Comparison of ENCODE assay signal across 22 cellular contexts in the genomic region with DNA sequence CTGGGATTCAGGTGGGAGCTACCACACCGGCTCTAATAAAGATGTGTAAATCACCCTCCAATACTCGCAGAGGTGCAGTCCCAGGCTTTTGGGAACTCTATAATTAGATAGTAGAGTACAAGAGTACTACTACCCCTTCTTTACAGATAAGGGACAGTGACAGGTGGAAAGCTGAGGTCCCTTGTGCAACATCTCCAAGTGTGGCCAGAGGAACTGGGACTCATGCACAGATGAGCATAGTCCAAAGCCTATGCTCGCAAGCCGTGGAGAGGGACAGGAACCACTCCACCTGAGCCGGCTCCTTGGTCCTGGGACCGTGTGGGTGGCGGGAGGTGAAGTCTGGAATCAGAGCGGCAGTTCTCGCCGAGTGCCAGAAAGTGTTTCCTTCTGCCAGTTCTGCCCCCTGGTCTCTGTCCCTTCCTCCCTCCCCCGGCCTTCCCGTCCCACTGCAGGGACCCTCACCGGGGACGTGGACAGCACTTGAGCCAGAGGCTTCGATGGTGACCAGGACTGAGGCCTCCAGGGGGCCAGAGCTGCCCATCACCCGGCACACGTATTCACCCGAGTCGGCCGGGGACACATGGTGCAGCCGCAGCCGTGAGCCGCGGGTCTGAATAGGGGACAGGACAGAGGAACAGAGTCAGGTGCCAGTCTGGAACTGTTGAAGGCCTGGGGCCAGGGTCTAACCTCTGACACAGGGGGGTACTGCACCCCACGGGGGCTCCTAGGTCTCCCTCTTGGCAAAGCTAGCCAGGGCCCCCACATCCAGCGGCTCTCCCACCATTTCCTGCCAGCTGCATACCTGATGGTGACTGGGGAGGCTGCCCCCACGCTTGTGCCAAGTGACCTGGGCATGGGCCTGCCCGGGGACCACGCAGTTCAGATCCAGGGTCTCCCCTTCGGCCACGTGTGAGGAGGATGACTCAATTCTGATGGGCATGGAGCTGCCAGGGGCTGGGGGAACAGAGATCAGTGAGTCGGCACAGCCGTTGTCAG. TPM values are rescaled to one million over a fixed set of nuclear protein-coding genes. Genes with fewer than 3 reads are reported as not detected.
DNase-seq lines count a peak whose midpoint lies in the region; ATAC-seq and TF ChIP-seq lines count a peak whose summit lies in the region.
"Had no signal": no experiment of that assay in that cellular context is flagged by ENCODE, and none has a peak within 500 bp of the region (broad histone marks: within the 10 kb centered on the region; RNA-seq: fewer than 3 reads in every experiment).

No MANE protein-coding gene starts in this region.

- WGBS in psoas muscle, 3 donors = 77 to 89% (median 83%) methylated on average over 33 of the region's 33 CpGs
- WGBS in tibial nerve, 2 donors = 82 to 87% methylated on average over 33 of the region's 33 CpGs

- H3K27ac ChIP-seq in psoas muscle (peak overlapping the region; percentile 50), tibial nerve (no peak overlapping the region)
- H3K27ac ChIP-seq: 22Rv1, BLaER1 had no signal

- TF ChIP-seq CTCF in psoas muscle (IDR thresholded peaks at IDR 0.05) (no peak), tibial nerve (IDR thresholded peaks at IDR 0.05) (no peak)

- ATAC-seq in Right ventricle myocardium superior (ENCODE audit: poor library complexity) = no peak
- no peak for ATAC-seq in left lobe of liver
- peak; percentile 66 to 92 (median 88) for ATAC-seq in psoas muscle
- ATAC-seq in HG03354 (IDR thresholded peaks at IDR 0.05; ENCODE audit: poor library complexity, severe bottlenecking, unreplicated experiment) = no peak
- ATAC-seq: GM12878, GM23338, HCT116 had no signal

- H3K4me3 ChIP-seq in psoas muscle = no peak overlapping the region
- H3K4me3 ChIP-seq in tibial nerve = no peak overlapping the region
- H3K4me3 ChIP-seq: BLaER1, GM12878, GM23338 had no signal

- H3K4me1 ChIP-seq in psoas muscle (peaks cover 9% of the 10 kb centered on the region), tibial nerve (no peaks in the 10 kb centered on the region)
- H3K4me1 ChIP-seq: BLaER1 had no signal

- H3K27me3 ChIP-seq in psoas muscle (ENCODE audit: insufficient read depth in 3 of 3, low read length in 2 of 3) = no peaks in the 10 kb centered on the region
- H3K27me3 ChIP-seq in tibial nerve = no peaks in the 10 kb centered on the region
- H3K27me3 ChIP-seq: BLaER1 had no signal

- DNase-seq in Right ventricle myocardium superior (peak; percentile 32), cardiac septum (ENCODE audit: low spot score) (no peak), left lobe of liver (ENCODE audit: low spot score) (peak; percentile 43), psoas muscle (peak in 1 of 2 donors; percentile 59), NCI-H526 (lab: John Stamatoyannopoulos, UW) (no peak), cerebellar nuclear complex (lab: John Stamatoyannopoulos, UW) (no peak), tibial nerve (ENCODE audit: low spot score in 2 of 2) (no peak)
- DNase-seq: CD4-positive, alpha-beta T cell; CD8-positive, alpha-beta memory T cell; DMS 273 treated with DMSO at 0.1 percent for 48 hours; DMS79; EL; GDM1; H9 had no signal

- TF ChIP-seq POLR2A in tibial nerve (IDR thresholded peaks at IDR 0.05) = no peak

- no peak for TF ChIP-seq EP300 in tibial nerve (IDR thresholded peaks at IDR 0.05)

- H3K9me3 ChIP-seq in psoas muscle (no peaks in the 10 kb centered on the region), tibial nerve (no peaks in the 10 kb centered on the region)
- H3K9me3 ChIP-seq: BLaER1 had no signal

- intact Hi-C loops in Right ventricle myocardium superior (cut with DNase I) (no loop called here), cardiac septum (cut with DNase I) (no loop called here), psoas muscle (cut with DNase I) (no loop called here)

- H3K36me3 ChIP-seq in psoas muscle (ENCODE audit: insufficient read depth in 1 of 2, low read depth in 1 of 2) (peaks cover 3 to 100% of the 10 kb centered on the region in 2 donors), tibial nerve (peaks cover 14 to 100% (median 20%) of the 10 kb centered on the region in 3 donors)

RNA-seq across cellular contexts. Expression of a gene that starts 33.9 kb away (rescaled TPM):
- total RNA-seq in Right ventricle myocardium superior (not detected), cardiac septum (0.05 TPM), left lobe of liver (not detected), psoas muscle (under 1 TPM in 1 of 4 donors, not detected in 3; 0.04 TPM), tibial nerve (under 1 TPM in 1 of 4 donors, not detected in 3; 0.60 TPM)
- 1 to 10 TPM in 2 of 3 donors, under 1 TPM in 1; 0.48 to 1.7 (median 1.1) TPM for polyA plus RNA-seq in psoas muscle
- total RNA-seq: CD4-positive, alpha-beta T cell; CD8-positive, alpha-beta memory T cell; H4 had no signal
- polyA plus RNA-seq: CD14-positive monocyte; CD8-positive, alpha-beta memory T cell had no signal

Comparison
In these comparisons a context has a peak if more than half of its experiments do, and no peak if none do; other contexts are left out.
1. DNase-seq: peak in Right ventricle myocardium superior (single experiment) and left lobe of liver (single experiment); none in cardiac septum (single experiment), NCI-H526 (0 of 2), cerebellar nuclear complex (0 of 2) and tibial nerve (0 of 2).
2. ATAC-seq: peak in psoas muscle (4 of 4); none in Right ventricle myocardium superior (single experiment), left lobe of liver (single experiment) and HG03354 (single experiment).